In the genomic region with DNA sequence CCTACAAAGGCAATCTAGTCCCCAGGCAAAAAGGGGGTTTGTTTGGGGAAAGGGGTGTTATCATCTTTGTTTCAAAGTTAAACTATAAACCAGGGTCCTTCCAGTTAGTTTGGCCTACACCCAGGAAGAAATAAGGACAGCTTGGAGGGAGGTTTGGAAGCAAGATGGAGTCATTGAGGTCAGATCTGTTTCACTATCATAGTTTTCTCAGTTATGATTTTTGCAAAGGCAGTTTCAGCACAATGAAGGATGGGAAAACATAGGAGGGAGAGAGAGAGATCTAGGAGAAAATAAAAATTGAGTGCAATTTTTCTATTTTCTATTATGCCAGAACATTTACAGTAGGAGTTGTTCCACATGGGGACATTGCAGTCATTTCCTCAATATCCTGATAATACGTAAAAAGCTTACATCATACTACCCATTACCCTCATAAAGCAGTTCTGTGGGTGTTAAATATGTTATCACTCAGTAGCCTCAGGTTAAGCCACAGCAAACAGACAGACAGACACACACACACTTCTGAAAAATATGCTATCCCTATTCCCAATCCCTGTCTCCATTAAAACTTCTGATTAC, we compare ENCODE assay signal across 8 cellular contexts.
"Had no signal": no experiment of that assay in that cellular context is flagged by ENCODE, and none has a peak within 500 bp of the region (broad histone marks: within the 10 kb centered on the region; RNA-seq: fewer than 3 reads in every experiment).

No MANE protein-coding gene starts in this region.

- H3K4me1 Mint-ChIP-seq: IgD-negative memory B cell had no signal

- H3K9me3 ChIP-seq: HAP-1 had no signal

- H3K27ac Mint-ChIP-seq: HFFc6, IgD-negative memory B cell had no signal

- ATAC-seq: HCT116, HepG2 had no signal

- H3K36me3 ChIP-seq: HAP-1 had no signal

- DNase-seq: GOT3, H7, HFFc6 had no signal

- H3K4me3 ChIP-seq: HAP-1 had no signal

- H3K27me3 Mint-ChIP-seq: IgD-negative memory B cell had no signal

- FAIRE-seq: HepG2 had no signal

- H3K4me3 Mint-ChIP-seq: HFFc6, IgD-negative memory B cell had no signal

- H3K27ac ChIP-seq: HL-60 had no signal
